In the genomic region with DNA sequence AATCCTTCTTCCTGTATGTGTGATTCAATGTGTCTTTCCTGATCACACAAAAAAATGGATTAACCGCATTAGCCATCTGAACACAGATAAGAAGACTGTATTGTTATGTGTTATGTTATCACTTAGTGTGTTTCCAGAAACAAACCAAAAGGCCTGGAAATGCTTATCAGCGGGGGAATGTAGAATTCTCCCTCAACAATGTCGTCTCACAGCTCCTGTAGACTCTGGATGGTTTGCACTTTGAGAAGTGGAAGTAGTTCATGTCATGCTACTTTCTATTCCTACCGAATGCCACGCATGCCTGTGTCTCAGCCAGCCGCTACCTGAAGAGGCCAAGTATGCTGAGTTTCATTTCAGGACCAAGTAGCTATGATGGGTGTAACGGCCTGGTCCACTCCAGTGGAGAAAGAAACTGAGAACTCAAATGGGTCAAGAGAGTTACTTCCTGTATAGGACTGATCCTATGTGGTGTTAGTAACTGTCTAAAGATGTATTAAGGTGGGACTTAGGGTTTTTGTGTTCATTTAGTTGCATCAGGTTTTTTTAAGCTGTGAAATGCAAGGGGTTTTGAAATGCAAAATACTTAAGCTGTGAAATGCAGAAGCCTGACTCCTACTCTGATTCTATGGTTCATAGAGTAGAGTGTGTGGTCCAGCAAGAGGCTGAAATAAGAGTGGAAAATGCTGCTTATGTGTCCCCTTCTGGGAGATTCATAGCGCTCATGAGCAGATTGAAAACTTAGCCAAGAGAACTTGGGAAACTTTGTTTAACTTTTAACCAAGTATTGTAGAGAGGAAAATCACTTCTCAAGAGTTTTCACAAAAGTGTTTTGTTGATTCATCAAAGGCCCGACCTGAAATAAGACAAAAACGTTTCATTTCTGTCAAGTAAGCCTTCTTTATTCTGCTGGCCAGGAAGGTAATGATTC, we compare ENCODE assay signal across 9 cellular contexts.
A peak's percentile ranks its signal among the peaks of the same experiment; 100 is the strongest.
DNase-seq lines count a peak whose midpoint lies in the region; ATAC-seq and TF ChIP-seq lines count a peak whose summit lies in the region.
"Had no signal": no experiment of that assay in that cellular context is flagged by ENCODE, and none has a peak within 500 bp of the region (broad histone marks: within the 10 kb centered on the region; RNA-seq: fewer than 3 reads in every experiment).

No MANE protein-coding gene starts in this region.

- H2AFZ ChIP-seq in SK-N-SH (ENCODE audit: low read depth), result no peak overlapping the region; the same call in 1 of the 2 replicates

- no peak overlapping the region for H3K4me3 ChIP-seq in SK-N-SH (ENCODE audit: low read depth in 2 of 2, low read length in 1 of 2)
- no peak overlapping the region for H3K4me3 ChIP-seq in lower lobe of right lung
- H3K4me3 ChIP-seq in vagina, result no peak overlapping the region

- H3K36me3 ChIP-seq in SK-N-SH (replicated peaks in 1 of 2; ENCODE audit: control insufficient read depth in 1 of 2, insufficient read depth in 2 of 2, low read length in 1 of 2) (no peaks in the 10 kb centered on the region), lower lobe of right lung (no peaks in the 10 kb centered on the region), vagina (no peaks in the 10 kb centered on the region)

- 91% methylated on average over 9 of the region's 10 CpGs for WGBS in SK-N-SH (ENCODE audit: low lambda C conversion rate)

- H3K4me1 ChIP-seq in SK-N-SH (ENCODE audit: control insufficient read depth in 1 of 2, insufficient read depth in 2 of 2, low read depth in 1 of 2, low read length in 1 of 2) (no peaks in the 10 kb centered on the region; a peak in 1 of 4 replicates), lower lobe of right lung (peaks cover 16% of the 10 kb centered on the region), vagina (peaks cover 5% of the 10 kb centered on the region)

- no peak overlapping the region for H3K9ac ChIP-seq in SK-N-SH

- H3K27ac ChIP-seq in SK-N-SH (ENCODE audit: low read depth in 2 of 2, low read length in 1 of 2) (no peak overlapping the region), lower lobe of right lung (peak overlapping the region; percentile 18), vagina (no peak overlapping the region)

- no peak overlapping the region for H3K4me2 ChIP-seq in SK-N-SH

- DNase-seq in SK-N-SH, result no peak
- DNase-seq in lower lobe of right lung, result peak; percentile 62
- DNase-seq in NCI-H2081 (lab: John Stamatoyannopoulos, UW), result no peak
- no peak for DNase-seq in HuH-7 (ENCODE audit: low spot score)
- DNase-seq in globus pallidus (ENCODE audit: low spot score), result no peak
- no peak for DNase-seq in vagina (ENCODE audit: extremely low spot score in 2 of 2)
- DNase-seq: SHP77 had no signal

- H3K79me2 ChIP-seq in SK-N-SH (ENCODE audit: insufficient read depth), result no peaks in the 10 kb centered on the region

- POLR2A ChIA-PET in SK-N-SH (lab: Yijun Ruan, JAX), result no interaction called here

- H3K27me3 ChIP-seq in SK-N-SH (ENCODE audit: insufficient read depth), result no peaks in the 10 kb centered on the region
- no peaks in the 10 kb centered on the region for H3K27me3 ChIP-seq in lower lobe of right lung (ENCODE audit: low read depth)
- no peaks in the 10 kb centered on the region for H3K27me3 ChIP-seq in vagina

- intact Hi-C loops in lower lobe of right lung (cut with DNase I), result no loop called here
- intact Hi-C loops in vagina (cut with DNase I), result no loop called here

- TF ChIP-seq RAD21 in SK-N-SH (IDR thresholded peaks at IDR 0.05; ENCODE audit: low read length), result no peak

- H3K9me3 ChIP-seq in SK-N-SH, result no peaks in the 10 kb centered on the region
- no peaks in the 10 kb centered on the region for H3K9me3 ChIP-seq in lower lobe of right lung
- no peaks in the 10 kb centered on the region for H3K9me3 ChIP-seq in vagina

- no peak for TF ChIP-seq POLR2A in vagina (IDR thresholded peaks at IDR 0.05)

- CTCF ChIA-PET in SK-N-SH (lab: Yijun Ruan, JAX), result no interaction called here

- TF ChIP-seq CTCF in SK-N-SH (IDR thresholded peaks at IDR 0.05) (no peak), lower lobe of right lung (IDR thresholded peaks at IDR 0.05) (no peak), vagina (IDR thresholded peaks at IDR 0.05) (no peak)

- ATAC-seq in GM18498 (IDR thresholded peaks at IDR 0.05; ENCODE audit: unreplicated experiment), result peak; percentile 86
- peak; percentile 64 for ATAC-seq in HG02610 (IDR thresholded peaks at IDR 0.05; ENCODE audit: unreplicated experiment)
- ATAC-seq in lower lobe of right lung, result peak; percentile 83 to 88

- no peak for TF ChIP-seq EP300 in SK-N-SH (IDR thresholded peaks at IDR 0.05; ENCODE audit: borderline replicate concordance in 1 of 2, low read depth in 1 of 2, low read length in 1 of 2)

- no peaks in the 10 kb centered on the region for H4K20me1 ChIP-seq in SK-N-SH (ENCODE audit: insufficient read depth)

- H3F3A ChIP-seq in SK-N-SH (replicated peaks; ENCODE audit: insufficient read depth), result peaks cover 5% of the 10 kb centered on the region

- no peaks in the 10 kb centered on the region for H3K9me2 ChIP-seq in SK-N-SH

TF ChIP-seq in SK-N-SH, 30 proteins besides CTCF, POLR2A, EP300 and RAD21:
- TF ChIP-seq RCOR1 (IDR thresholded peaks at IDR 0.05; ENCODE audit: low read length), result peak; percentile 71
- no peak for TF ChIP-seq SMC3 (IDR thresholded peaks at IDR 0.05; ENCODE audit: low read depth, low read length)
TF ChIP-seq in SK-N-SH: peak in this region for 1.
